Comparison of ENCODE assay signal across 1 cellular context in the genomic region with DNA sequence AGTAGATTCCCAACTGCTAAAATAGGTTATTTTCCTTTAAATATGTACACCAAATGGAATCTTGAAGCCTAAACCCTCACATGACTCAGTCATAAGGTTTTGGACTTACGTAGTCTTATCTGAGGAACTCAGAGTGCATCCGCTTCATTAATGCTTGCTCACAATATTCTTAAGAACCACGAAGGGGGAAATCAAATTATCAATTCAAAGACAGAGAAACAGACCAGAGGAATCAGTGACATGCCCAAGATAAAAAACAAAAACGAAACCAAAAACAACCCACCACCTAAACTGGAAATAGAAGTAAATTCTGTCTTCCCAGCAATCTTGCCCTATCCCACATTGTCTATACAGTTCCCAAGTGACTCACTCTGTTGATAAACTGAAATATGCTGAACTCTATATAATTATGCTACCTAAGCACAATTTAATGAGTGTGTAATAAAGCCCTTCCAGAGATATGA.
TF ChIP-seq lines count a peak whose summit lies in the region.

No MANE protein-coding gene starts in this region.

TF ChIP-seq in HepG2, 621 proteins besides CTCF, POLR2A, EP300 and RAD21 (continued from another document):
- TF ChIP-seq MAFK (conservative IDR thresholded peaks at IDR 0.05 in 1 of 2, IDR thresholded peaks at IDR 0.05 in 1 of 2; ENCODE audit: low read length in 2 of 2) (peak; percentile 85 to 89), ZNF891 (CRISPR knock-in tag; IDR thresholded peaks at IDR 0.05) (no peak)
- TF ChIP-seq, protein P1, sequence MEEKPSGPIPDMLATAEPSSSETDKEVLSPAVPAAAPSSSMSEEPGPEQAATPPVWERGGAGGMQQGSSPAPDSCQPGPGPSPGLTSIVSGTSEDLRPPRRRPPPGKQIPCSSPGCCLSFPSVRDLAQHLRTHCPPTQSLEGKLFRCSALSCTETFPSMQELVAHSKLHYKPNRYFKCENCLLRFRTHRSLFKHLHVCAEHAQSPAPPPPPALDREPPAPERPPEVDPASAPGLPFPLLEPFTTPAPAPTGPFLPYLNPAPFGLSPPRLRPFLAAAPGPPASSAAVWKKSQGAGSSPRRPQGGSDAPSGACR (CRISPR knock-in tag; IDR thresholded peaks at IDR 0.05), result no peak
